In genomic region chr1:175882192-175882591, GRCh38 we compare ENCODE assay signal across 20 cellular contexts.
"Had no signal": no experiment of that assay in that cellular context is flagged by ENCODE, and none has a peak within 500 bp of the region (broad histone marks: within the 10 kb centered on the region; RNA-seq: fewer than 3 reads in every experiment).

No MANE protein-coding gene starts in this region.

- H3K4me1 ChIP-seq: gastrocnemius medialis, prostate gland, right atrium auricular region, testis had no signal

- DNase-seq: cortex of kidney; gastrocnemius medialis; head of caudate nucleus; kidney; midbrain; naive thymus-derived CD4-positive, alpha-beta T cell; stimulated activated CD4-positive, alpha-beta T cell treated with anti-CD3 and anti-CD28 coated beads, Interleukin-4, amount 100 ng/mL, for 4 hours; stimulated activated naive CD8-positive, alpha-beta T cell treated with anti-CD3 and anti-CD28 coated beads, Interleukin-15, Interleukin-2, amounts not matched to agents 100 U/mL and 50 U/mL, for 24 hours; substantia nigra; testis; upper lobe of left lung had no signal

- H3K36me3 ChIP-seq: gastrocnemius medialis, prostate gland, right atrium auricular region, tibial artery, upper lobe of left lung had no signal

- H3K27me3 Mint-ChIP-seq: stimulated activated memory B cell treated with anti-CD40 and anti-IgM and Interleukin-4, amounts not matched to agents 10 μg/mL and 1 μg/mL and 100 μg/mL, for 72 hours had no signal

- H3K4me3 Mint-ChIP-seq: memory B cell; naive thymus-derived CD4-positive, alpha-beta T cell; nephron; stimulated activated memory B cell treated with anti-CD40 and anti-IgM and Interleukin-4, amounts not matched to agents 10 μg/mL and 1 μg/mL and 100 μg/mL, for 72 hours had no signal

- H3K27ac Mint-ChIP-seq: memory B cell; naive thymus-derived CD4-positive, alpha-beta T cell; nephron; stimulated activated memory B cell treated with anti-CD40 and anti-IgM and Interleukin-4, amounts not matched to agents 10 μg/mL and 1 μg/mL and 100 μg/mL, for 72 hours had no signal

- H3K36me3 Mint-ChIP-seq: memory B cell; naive thymus-derived CD4-positive, alpha-beta T cell; stimulated activated memory B cell treated with anti-CD40 and anti-IgM and Interleukin-4, amounts not matched to agents 10 μg/mL and 1 μg/mL and 100 μg/mL, for 72 hours had no signal

- H3K4me3 ChIP-seq: gastrocnemius medialis, lung, prostate gland, right atrium auricular region, testis, tibial artery, upper lobe of left lung had no signal

- H3K9me3 ChIP-seq: gastrocnemius medialis, prostate gland, right atrium auricular region, testis, tibial artery, upper lobe of left lung had no signal

- H3K4me1 Mint-ChIP-seq: memory B cell; stimulated activated memory B cell treated with anti-CD40 and anti-IgM and Interleukin-4, amounts not matched to agents 10 μg/mL and 1 μg/mL and 100 μg/mL, for 72 hours had no signal

- H3K27ac ChIP-seq: gastrocnemius medialis, prostate gland, right atrium auricular region, testis, tibial artery, upper lobe of left lung had no signal

- H3K9me3 Mint-ChIP-seq: memory B cell; naive thymus-derived CD4-positive, alpha-beta T cell; nephron; stimulated activated memory B cell treated with anti-CD40 and anti-IgM and Interleukin-4, amounts not matched to agents 10 μg/mL and 1 μg/mL and 100 μg/mL, for 72 hours had no signal

- ATAC-seq: gastrocnemius medialis; left lobe of liver; naive thymus-derived CD4-positive, alpha-beta T cell; sciatic nerve; stimulated activated memory B cell treated with anti-CD40 and anti-IgM and Interleukin-4, amounts not matched to agents 10 μg/mL and 1 μg/mL and 100 μg/mL, for 72 hours; stimulated activated naive CD8-positive, alpha-beta T cell treated with anti-CD3 and anti-CD28 coated beads, Interleukin-15, Interleukin-2, amounts not matched to agents 100 U/mL and 50 U/mL, for 24 hours had no signal

- H3K27me3 ChIP-seq: gastrocnemius medialis, right atrium auricular region, testis, tibial artery, upper lobe of left lung had no signal
